In genomic region chr19:49640113-49640898, GRCh38 we compare ENCODE assay signal across 8 cellular contexts. TPM values are rescaled to one million over a fixed set of nuclear protein-coding genes. Genes with fewer than 3 reads are reported as not detected.
DNase-seq lines count a peak whose midpoint lies in the region; ATAC-seq, FAIRE-seq and TF ChIP-seq lines count a peak whose summit lies in the region.

Gene RRAS (minus strand): TSS chr19:49640143. CDS start chr19:49640098, 45 bp downstream.

- peak within 1 kb of the TSS; percentile 98 for H3K4me3 Mint-ChIP-seq in chondrocyte (ENCODE audit: unreplicated experiment)

- TF ChIP-seq CTCF in AG10803 (conservative IDR thresholded peaks at IDR 0.05; ENCODE audit: low read length) (no peak), chondrocyte (IDR thresholded peaks at IDR 0.05) (no peak), keratinocyte (optimal IDR thresholded peaks at IDR 0.05 in 1 of 3, IDR thresholded peaks at IDR 0.05 in 1 of 3, conservative IDR thresholded peaks at IDR 0.05 in 1 of 3; ENCODE audit: extremely low read depth in 1 of 3, insufficient read depth in 2 of 3, low read length in 3 of 3) (no peak)

- peaks cover 24% of the 10 kb centered on the region for H3K4me1 ChIP-seq in keratinocyte (ENCODE audit: control insufficient read depth, extremely low read depth, insufficient read depth, low read length)

- peaks cover 77% of the 10 kb centered on the region for H3K4me1 Mint-ChIP-seq in chondrocyte (ENCODE audit: low read depth)

- H3K27ac ChIP-seq in keratinocyte (ENCODE audit: control insufficient read depth, insufficient read depth, low read length): peak within 1 kb of the TSS; percentile 100

- peak within 1 kb of the TSS; percentile 100 for H3K9ac ChIP-seq in keratinocyte (ENCODE audit: control insufficient read depth, extremely low read depth, insufficient read depth, low read length)

- H3K27me3 Mint-ChIP-seq in chondrocyte (ENCODE audit: low read depth): no peaks in the 10 kb centered on the region

- ATAC-seq in GM19043 (IDR thresholded peaks at IDR 0.05; ENCODE audit: low read depth, unreplicated experiment) (peak; percentile 62), HG03378 (IDR thresholded peaks at IDR 0.05; ENCODE audit: unreplicated experiment) (peak; percentile 76)

- no peaks in the 10 kb centered on the region for H3K27me3 ChIP-seq in keratinocyte (ENCODE audit: control insufficient read depth, extremely low read depth, insufficient read depth, low read length)

- peaks cover 2% of the 10 kb centered on the region for H4K20me1 ChIP-seq in keratinocyte (ENCODE audit: control insufficient read depth, extremely low read depth, insufficient read depth, low read length)

- H3K4me2 ChIP-seq in keratinocyte (ENCODE audit: control insufficient read depth, extremely low read depth, insufficient read depth, low read depth, low read length): peak within 1 kb of the TSS; percentile 99

- dilution Hi-C loops in keratinocyte (cut with MboI; ENCODE audit: extremely low pct_ligation_motif_present, low sequenced_read_pairs): no loop called here

- peaks cover 12% of the 10 kb centered on the region in 2 experiments for H3K36me3 ChIP-seq in keratinocyte (ENCODE audit: control insufficient read depth in 2 of 2, extremely low read depth in 1 of 2, insufficient read depth in 2 of 2, low read length in 2 of 2)

- no peaks in the 10 kb centered on the region for H3K9me3 Mint-ChIP-seq in chondrocyte (ENCODE audit: low read depth)

- H3K27ac Mint-ChIP-seq in chondrocyte (ENCODE audit: unreplicated experiment): peak within 1 kb of the TSS; percentile 100

- H3K9me1 ChIP-seq in keratinocyte (ENCODE audit: control insufficient read depth, extremely low read depth, insufficient read depth, low read length): no peaks in the 10 kb centered on the region

- H3K36me3 Mint-ChIP-seq in chondrocyte (ENCODE audit: low read depth): peaks cover 5% of the 10 kb centered on the region

- peak; percentile 74 for FAIRE-seq in keratinocyte (lab: Jason Lieb, UNC)

- peak within 1 kb of the TSS; percentile 87 for H3K4me3 ChIP-seq in AG10803 (ENCODE audit: low read length)
- peak within 1 kb of the TSS; percentile 71 to 93 (median 90) for H3K4me3 ChIP-seq in keratinocyte (ENCODE audit: control insufficient read depth in 2 of 3, extremely low read depth in 1 of 3, insufficient read depth in 2 of 3, low read depth in 1 of 3, low read length in 3 of 3)

- H2AFZ ChIP-seq in keratinocyte (ENCODE audit: control insufficient read depth, low read length): no peak within 1 kb of the TSS

- DNase-seq in AG10803 (ENCODE audit: low read depth) (peak; percentile 100), NCI-H460 (ENCODE audit: extremely low read depth, low read depth) (peak; percentile 98), chondrocyte (ENCODE audit: low spot score) (peak; percentile 99), keratinocyte (ENCODE audit: low read depth, low spot score) (peak; percentile 99)
- DNase-seq in activated CD4-positive, alpha-beta T cell treated with anti-CD3 and anti-CD28 coated beads for 1 hour: peak; percentile 99
- DNase-seq in stimulated activated CD4-positive, alpha-beta T cell treated with anti-CD3 and anti-CD28 coated beads, Interleukin-15, amount 100 ng/mL, for 1 hour (ENCODE audit: low read depth in 1 of 2, low spot score in 1 of 2): peak; percentile 97 to 98

- H3K79me2 ChIP-seq in keratinocyte (ENCODE audit: control insufficient read depth, insufficient read depth, low read length): peaks cover 54% of the 10 kb centered on the region

- H3K9me3 ChIP-seq in keratinocyte (ENCODE audit: control insufficient read depth, low read depth, low read length): no peaks in the 10 kb centered on the region

RNA-seq across cellular contexts. Expression of gene RRAS, which starts in this region (rescaled TPM):
- 17.2 and 19.6 TPM in 2 replicates for total RNA-seq in NCI-H460 (2014; rRNA removed; shearing (Covaris generic))
- 3.9 and 20.1 TPM in 2 replicates for polyA plus RNA-seq in NCI-H460 (2014; cell fraction: nucleus; rRNA removed)
- 61.7 to 113 TPM (median 104 TPM) in 3 replicates for total RNA-seq in chondrocyte
- polyA plus RNA-seq in keratinocyte: 98.1 to 184 TPM (median 154 TPM) in 3 replicates
- polyA plus RNA-seq in keratinocyte (2011; ENCODE audit: low read depth): 25.4 TPM
- polyA plus RNA-seq in keratinocyte (2011; cell fraction: cytosol; rRNA removed): 133 and 285 TPM in 2 replicates
- 68.6 and 95.3 TPM in 2 replicates for polyA plus RNA-seq in keratinocyte (2011; cell fraction: nucleus; rRNA removed)
- polyA plus RNA-seq in keratinocyte (2012; ENCODE audit: low replicate concordance): 135 and 186 TPM in 2 replicates
- 51.3 to 172 TPM (median 95.8 TPM) in 3 replicates for polyA minus RNA-seq in keratinocyte
- polyA minus RNA-seq in keratinocyte (2011; cell fraction: cytosol; rRNA and poly(A)+ RNA removed): 143 TPM
- 29.2 and 30.2 TPM in 2 replicates for polyA minus RNA-seq in keratinocyte (2011; cell fraction: nucleus; rRNA and poly(A)+ RNA removed)

Comparison
In these comparisons a context has a peak if more than half of its experiments do, and no peak if none do; other contexts are left out.
1. Peak in every context shown above with its lines: DNase-seq, ATAC-seq, H3K4me3 ChIP-seq and H3K27ac ChIP-seq.